In genomic region chr18:46680784-46681695, GRCh38 we compare ENCODE assay signal across 16 cellular contexts. TPM values are rescaled to one million over a fixed set of nuclear protein-coding genes. Genes with fewer than 3 reads are reported as not detected.
A peak's percentile ranks its signal among the peaks of the same experiment; 100 is the strongest.
DNase-seq lines count a peak whose midpoint lies in the region; ATAC-seq and TF ChIP-seq lines count a peak whose summit lies in the region.
"Had no signal": no experiment of that assay in that cellular context is flagged by ENCODE, and none has a peak within 500 bp of the region (broad histone marks: within the 10 kb centered on the region; RNA-seq: fewer than 3 reads in every experiment).

No MANE protein-coding gene starts in this region.

- no peak overlapping the region for H3K9ac ChIP-seq in endodermal cell (ENCODE audit: extremely low read depth, low read length, poor library complexity, severe bottlenecking)

- H4K20me1 ChIP-seq in hepatocyte (ENCODE audit: insufficient read depth, poor library complexity, severe bottlenecking), result no peaks in the 10 kb centered on the region

- H3K36me3 Mint-ChIP-seq in nephron progenitor cell (ENCODE audit: low read depth) (no peaks in the 10 kb centered on the region), endodermal cell (ENCODE audit: low read depth) (no peaks in the 10 kb centered on the region)

- peaks cover 24% of the 10 kb centered on the region for H3K27me3 Mint-ChIP-seq in nephron progenitor cell (ENCODE audit: low read depth, poor library complexity)
- no peaks in the 10 kb centered on the region for H3K27me3 Mint-ChIP-seq in endodermal cell (ENCODE audit: insufficient read depth)

- H3K27ac ChIP-seq in hepatocyte (no peak overlapping the region), endodermal cell (ENCODE audit: low read depth, low read length) (no peak overlapping the region)
- H3K27ac ChIP-seq: 22Rv1, C4-2B, PC-9 had no signal

- H3K4me3 Mint-ChIP-seq in nephron progenitor cell, result no peak overlapping the region
- no peak overlapping the region for H3K4me3 Mint-ChIP-seq in endodermal cell

- H3K27me3 ChIP-seq in hepatocyte (no peaks in the 10 kb centered on the region), endodermal cell (ENCODE audit: control insufficient read depth, insufficient read depth, low read length, poor library complexity, severe bottlenecking) (no peaks in the 10 kb centered on the region)

- H3K4me3 ChIP-seq in NB4 (ENCODE audit: low read depth, low read length), result no peak overlapping the region
- no peak overlapping the region for H3K4me3 ChIP-seq in hepatocyte
- no peak overlapping the region for H3K4me3 ChIP-seq in endodermal cell (ENCODE audit: low read length)
- H3K4me3 ChIP-seq: PC-9 had no signal

- no peaks in the 10 kb centered on the region for H3K4me1 ChIP-seq in hepatocyte (ENCODE audit: insufficient read depth)
- H3K4me1 ChIP-seq in endodermal cell (ENCODE audit: control insufficient read depth, insufficient read depth, low read length), result no peaks in the 10 kb centered on the region

- TF ChIP-seq POLR2A in NB4 (IDR thresholded peaks at IDR 0.05; ENCODE audit: extremely low read depth, insufficient read length), result no peak

- H3K9me3 Mint-ChIP-seq in nephron progenitor cell, result no peaks in the 10 kb centered on the region
- no peaks in the 10 kb centered on the region for H3K9me3 Mint-ChIP-seq in endodermal cell

- 86% methylated on average over 12 of the region's 12 CpGs for WGBS in hepatocyte (ENCODE audit: low lambda C conversion rate, missing lambda C conversion rate)
- WGBS in endodermal cell (ENCODE audit: insufficient coverage in 1 of 2, insufficient read length in 1 of 2), 2 experiments, result 81 to 89% methylated on average over 6 to 12 of the region's 12 CpGs

- H3K9me2 ChIP-seq in hepatocyte (replicated peaks; ENCODE audit: insufficient read depth), result no peaks in the 10 kb centered on the region

- no peak overlapping the region for H2AFZ ChIP-seq in hepatocyte
- H2AFZ ChIP-seq: PC-9 had no signal

- H3K27ac Mint-ChIP-seq in nephron progenitor cell (peak overlapping the region; percentile 34), endodermal cell (no peak overlapping the region)

- H3K4me1 Mint-ChIP-seq in nephron progenitor cell (peaks cover 28% of the 10 kb centered on the region), endodermal cell (no peaks in the 10 kb centered on the region)

- H3K79me2 ChIP-seq in hepatocyte, result no peaks in the 10 kb centered on the region

- peak; percentile 45 for ATAC-seq in GM18868 (IDR thresholded peaks at IDR 0.05; ENCODE audit: unreplicated experiment)
- ATAC-seq in HG03565 (IDR thresholded peaks at IDR 0.05; ENCODE audit: unreplicated experiment), result no peak
- ATAC-seq: SK-N-SH treated with all-trans-retinoic acid at 6 μM for 48 hours had no signal

- no peaks in the 10 kb centered on the region for H3K36me3 ChIP-seq in hepatocyte (replicated peaks; ENCODE audit: insufficient read depth, low read depth)
- H3K36me3 ChIP-seq in endodermal cell (ENCODE audit: control insufficient read depth, insufficient read depth, low read length), result no peaks in the 10 kb centered on the region

- TF ChIP-seq CTCF in NB4 (IDR thresholded peaks at IDR 0.05; ENCODE audit: low read depth, low read length), result no peak
- TF ChIP-seq CTCF in nephron progenitor cell (IDR thresholded peaks at IDR 0.05), result no peak
- no peak for TF ChIP-seq CTCF in hepatocyte (IDR thresholded peaks at IDR 0.05; ENCODE audit: poor library complexity)
- no peak for TF ChIP-seq CTCF in endodermal cell (conservative IDR thresholded peaks at IDR 0.05)

- peak; percentile 7 to 25 for DNase-seq in NOMO-1 (lab: John Stamatoyannopoulos, UW; ENCODE audit: unreplicated experiment in 2 of 2)
- no peak for DNase-seq in NOMO-1 treated with dmso at 0.1 percent for 144 hours (lab: John Stamatoyannopoulos, UW; ENCODE audit: unreplicated experiment)
- peak; percentile 27 for DNase-seq in NB4 (ENCODE audit: low read depth)
- no peak for DNase-seq in nephron progenitor cell
- no peak for DNase-seq in hepatocyte (ENCODE audit: low spot score)
- DNase-seq in endodermal cell, result no peak
- DNase-seq: HCEC 1CT, NCI-H1417, NCI-H2029, NCI-H510A treated with DMSO at 0.1 percent for 48 hours, PC-9 had no signal

- H3K4me2 ChIP-seq in hepatocyte, result no peak overlapping the region
- H3K4me2 ChIP-seq: PC-9 had no signal

- no peaks in the 10 kb centered on the region for H3K9me3 ChIP-seq in hepatocyte (ENCODE audit: low read depth)
- no peaks in the 10 kb centered on the region for H3K9me3 ChIP-seq in endodermal cell (ENCODE audit: control insufficient read depth, low read length)

RNA-seq across cellular contexts. Expression of gene LOXHD1, which starts 24.0 kb away (rescaled TPM):
- total RNA-seq in hepatocyte (not detected in 2 replicates), endodermal cell (1 to 10 TPM in 1 of 2 donors, not detected in 1; 2.1 TPM)
- polyA plus RNA-seq in hepatocyte, result not detected in 2 replicates
- polyA plus RNA-seq in endodermal cell (2013, experiment 1 of 2), result not detected
- not detected for polyA plus RNA-seq in endodermal cell (2013, experiment 2 of 2)
- total RNA-seq: PC-9 had no signal

Comparison
In these comparisons a context has a peak if more than half of its experiments do, and no peak if none do; other contexts are left out.
1. DNase-seq: peak in NOMO-1 (2 of 2) and NB4 (single experiment); none in NOMO-1 treated with dmso at 0.1 percent for 144 hours (single experiment), nephron progenitor cell (single experiment), hepatocyte (single experiment) and endodermal cell (single experiment).